In the genomic region with DNA sequence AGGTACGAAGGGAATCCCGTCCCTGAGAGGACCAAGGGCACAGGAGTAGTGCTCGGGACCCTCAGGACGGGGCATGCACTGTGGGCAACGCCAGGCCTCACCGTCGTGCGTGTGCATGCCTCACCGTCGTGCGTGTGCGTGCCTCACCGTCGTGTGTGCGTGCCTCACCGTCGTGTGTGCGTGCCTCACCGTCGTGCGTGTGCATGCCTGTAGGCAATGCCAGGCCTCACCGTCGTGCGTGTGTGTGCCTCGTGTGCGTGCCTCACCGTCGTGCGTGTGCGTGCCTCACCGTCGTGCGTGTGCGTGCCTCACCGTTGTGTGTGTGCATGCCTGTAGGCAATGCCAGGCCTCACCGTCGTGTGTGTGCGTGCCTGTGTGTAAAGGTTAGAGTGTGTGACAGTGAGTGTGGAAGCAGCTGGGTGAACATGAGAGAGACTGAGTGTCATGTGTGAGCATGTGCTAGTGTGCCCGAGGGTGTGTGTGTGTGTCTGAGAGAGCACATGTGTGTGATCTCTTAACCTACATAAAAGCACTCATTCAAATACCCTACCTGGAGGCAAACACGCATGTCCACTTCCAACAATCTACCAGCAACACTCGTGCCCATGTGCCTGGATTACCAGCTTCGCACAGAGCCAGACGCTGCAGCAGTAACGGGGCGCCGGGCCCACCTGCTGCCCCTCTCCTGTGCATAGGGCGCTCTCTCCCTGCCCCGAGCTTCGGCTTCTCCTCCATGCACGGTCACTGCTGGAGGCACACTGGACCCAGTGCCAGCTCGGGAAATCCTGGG, we compare ENCODE assay signal across 14 cellular contexts. TPM values are rescaled to one million over a fixed set of nuclear protein-coding genes. Genes with fewer than 3 reads are reported as not detected.
DNase-seq lines count a peak whose midpoint lies in the region; ATAC-seq, FAIRE-seq and TF ChIP-seq lines count a peak whose summit lies in the region.
"Had no signal": no experiment of that assay in that cellular context is flagged by ENCODE, and none has a peak within 500 bp of the region (broad histone marks: within the 10 kb centered on the region; RNA-seq: fewer than 3 reads in every experiment).

No MANE protein-coding gene starts in this region.

- H3K27ac Mint-ChIP-seq in activated CD8-positive, alpha-beta memory T cell treated with anti-CD3 and anti-CD28 coated beads, Interleukin-2, amount 10 ng/mL, durations not matched to agents 7 days and 5 days, result no peak overlapping the region
- no peak overlapping the region; the same call in 1 of the 2 replicates for H3K27ac Mint-ChIP-seq in GM23338
- H3K27ac Mint-ChIP-seq: activated T-cell treated with anti-CD3 and anti-CD28 coated beads, Interleukin-2, amount 50 U/mL, for 24 hours; B cell had no signal

- FAIRE-seq in keratinocyte (lab: Jason Lieb, UNC), result no peak

- peak; percentile 16 for DNase-seq in activated CD8-positive, alpha-beta memory T cell treated with anti-CD3 and anti-CD28 coated beads, Interleukin-2, amount 10 ng/mL, durations not matched to agents 7 days and 5 days
- DNase-seq in keratinocyte (ENCODE audit: low read depth, low spot score), result no peak
- no peak for DNase-seq in gastrocnemius medialis
- DNase-seq in NCI-H226, result no peak
- DNase-seq in GM23338 (ENCODE audit: low spot score), result no peak
- DNase-seq in omental fat pad (ENCODE audit: low spot score), result no peak
- DNase-seq: activated T-cell treated with anti-CD3 and anti-CD28 coated beads, Interleukin-2, amount 50 U/mL, for 24 hours; EL; NCI-H1436 treated with DMSO at 0.1 percent for 48 hours; WERI-Rb-1 had no signal

- CTCF ChIA-PET in activated CD8-positive, alpha-beta memory T cell treated with anti-CD3 and anti-CD28 coated beads, Interleukin-2, amount 10 ng/mL, durations not matched to agents 7 days and 5 days (lab: Charles Lee), result interaction anchor here (0.9 kb wide), 1 partner anchor 10 kb away, joined by 3 read pairs; no protein-coding TSS in a partner anchor

- peak overlapping the region; percentile 53 to 89 (median 73); a peak in 21 of 22 replicates for H3K4me2 ChIP-seq in BLaER1 treated with 17β-estradiol and CSF1 and Interleukin-3, amounts not matched to agents 10 nM and 100 nM
- H3K4me2 ChIP-seq in keratinocyte (ENCODE audit: control insufficient read depth, extremely low read depth, insufficient read depth, low read depth, low read length) (no peak overlapping the region), GM23338 (no peak overlapping the region)

- peaks cover 0 to 5% (median 0%) of the 10 kb centered on the region in 11 experiments; a peak in 1 of 22 replicates for H3K9me3 ChIP-seq in BLaER1 treated with 17β-estradiol and CSF1 and Interleukin-3, amounts not matched to agents 10 nM and 100 nM (replicated peaks in 1 of 11)
- H3K9me3 ChIP-seq in keratinocyte (ENCODE audit: control insufficient read depth, low read depth, low read length), result no peaks in the 10 kb centered on the region
- H3K9me3 ChIP-seq in gastrocnemius medialis, result no peaks in the 10 kb centered on the region

- H3F3A ChIP-seq in GM23338 (replicated peaks; ENCODE audit: low read depth), result no peaks in the 10 kb centered on the region

- peaks cover 11 to 100% (median 65%) of the 10 kb centered on the region in 11 experiments; a peak in 17 of 22 replicates for H4K20me1 ChIP-seq in BLaER1 treated with 17β-estradiol and CSF1 and Interleukin-3, amounts not matched to agents 10 nM and 100 nM
- no peaks in the 10 kb centered on the region for H4K20me1 ChIP-seq in keratinocyte (ENCODE audit: control insufficient read depth, extremely low read depth, insufficient read depth, low read length)
- no peaks in the 10 kb centered on the region; the same call in none of the 2 replicates for H4K20me1 ChIP-seq in GM23338 (replicated peaks; ENCODE audit: insufficient read depth)

- H3K27me3 ChIP-seq in BLaER1 treated with 17β-estradiol and CSF1 and Interleukin-3, amounts not matched to agents 10 nM and 100 nM, result no peaks in the 10 kb centered on the region
- H3K27me3 ChIP-seq in keratinocyte (ENCODE audit: control insufficient read depth, extremely low read depth, insufficient read depth, low read length) (no peaks in the 10 kb centered on the region), gastrocnemius medialis (no peaks in the 10 kb centered on the region), GM23338 (ENCODE audit: insufficient read depth) (no peaks in the 10 kb centered on the region)

- in situ Hi-C loops in gastrocnemius medialis (cut with MboI; ENCODE audit: low sequenced_read_pairs in 4 of 4), result no loop called here

- H2AFZ ChIP-seq in keratinocyte (ENCODE audit: control insufficient read depth, low read length) (no peak overlapping the region), GM23338 (no peak overlapping the region)

- peaks cover 65 to 100% (median 80%) of the 10 kb centered on the region in 10 experiments for H3K4me1 ChIP-seq in BLaER1 treated with 17β-estradiol and CSF1 and Interleukin-3, amounts not matched to agents 10 nM and 100 nM
- peaks cover 23% of the 10 kb centered on the region for H3K4me1 ChIP-seq in keratinocyte (ENCODE audit: control insufficient read depth, extremely low read depth, insufficient read depth, low read length)
- H3K4me1 ChIP-seq in gastrocnemius medialis, result peaks cover 56 to 58% of the 10 kb centered on the region in 2 donors
- peaks cover 16% of the 10 kb centered on the region for H3K4me1 ChIP-seq in GM23338 (ENCODE audit: insufficient read depth)

- TF ChIP-seq POLR2A in gastrocnemius medialis (IDR thresholded peaks at IDR 0.05), result no peak

- H3K9me2 ChIP-seq in GM23338 (ENCODE audit: insufficient read depth), result no peaks in the 10 kb centered on the region

- no peaks in the 10 kb centered on the region for H3K4me1 Mint-ChIP-seq in activated CD8-positive, alpha-beta memory T cell treated with anti-CD3 and anti-CD28 coated beads, Interleukin-2, amount 10 ng/mL, durations not matched to agents 7 days and 5 days
- peaks cover 41% of the 10 kb centered on the region for H3K4me1 Mint-ChIP-seq in GM23338

- H3K9me3 Mint-ChIP-seq in activated CD8-positive, alpha-beta memory T cell treated with anti-CD3 and anti-CD28 coated beads, Interleukin-2, amount 10 ng/mL, durations not matched to agents 7 days and 5 days (ENCODE audit: low read depth), result no peaks in the 10 kb centered on the region
- no peaks in the 10 kb centered on the region for H3K9me3 Mint-ChIP-seq in GM23338
- H3K9me3 Mint-ChIP-seq: activated T-cell treated with anti-CD3 and anti-CD28 coated beads, Interleukin-2, amount 50 U/mL, for 24 hours had no signal

- TF ChIP-seq CTCF in keratinocyte (optimal IDR thresholded peaks at IDR 0.05 in 1 of 3, IDR thresholded peaks at IDR 0.05 in 1 of 3, conservative IDR thresholded peaks at IDR 0.05 in 1 of 3; ENCODE audit: extremely low read depth in 1 of 3, insufficient read depth in 2 of 3, low read length in 3 of 3) (no peak), gastrocnemius medialis (IDR thresholded peaks at IDR 0.05 in 4 of 5, conservative IDR thresholded peaks at IDR 0.05 in 1 of 5) (no peak), GM23338 (conservative IDR thresholded peaks at IDR 0.05; ENCODE audit: low read depth in 2 of 2) (no peak), omental fat pad (IDR thresholded peaks at IDR 0.05) (no peak)

- peak overlapping the region in 1 of 11 experiments; percentile 5; a peak in 1 of 22 replicates for H3K9ac ChIP-seq in BLaER1 treated with 17β-estradiol and CSF1 and Interleukin-3, amounts not matched to agents 10 nM and 100 nM
- H3K9ac ChIP-seq in keratinocyte (ENCODE audit: control insufficient read depth, extremely low read depth, insufficient read depth, low read length), result no peak overlapping the region

- dilution Hi-C loops in keratinocyte (cut with MboI; ENCODE audit: extremely low pct_ligation_motif_present, low sequenced_read_pairs), result no loop called here

- no peak overlapping the region for H3K4me3 Mint-ChIP-seq in activated CD8-positive, alpha-beta memory T cell treated with anti-CD3 and anti-CD28 coated beads, Interleukin-2, amount 10 ng/mL, durations not matched to agents 7 days and 5 days
- no peak overlapping the region for H3K4me3 Mint-ChIP-seq in GM23338
- H3K4me3 Mint-ChIP-seq: activated T-cell treated with anti-CD3 and anti-CD28 coated beads, Interleukin-2, amount 50 U/mL, for 24 hours; B cell; brain had no signal

- peaks cover 42 to 61% (median 56%) of the 10 kb centered on the region in 11 experiments for H3K36me3 ChIP-seq in BLaER1 treated with 17β-estradiol and CSF1 and Interleukin-3, amounts not matched to agents 10 nM and 100 nM
- peaks cover 4 to 6% of the 10 kb centered on the region in 2 experiments for H3K36me3 ChIP-seq in keratinocyte (ENCODE audit: control insufficient read depth in 2 of 2, extremely low read depth in 1 of 2, insufficient read depth in 2 of 2, low read length in 2 of 2)
- no peaks in the 10 kb centered on the region for H3K36me3 ChIP-seq in gastrocnemius medialis
- no peaks in the 10 kb centered on the region for H3K36me3 ChIP-seq in GM23338 (ENCODE audit: insufficient read depth)

- peaks cover 13% of the 10 kb centered on the region for H3K27me3 Mint-ChIP-seq in activated CD8-positive, alpha-beta memory T cell treated with anti-CD3 and anti-CD28 coated beads, Interleukin-2, amount 10 ng/mL, durations not matched to agents 7 days and 5 days
- peaks cover 19% of the 10 kb centered on the region for H3K27me3 Mint-ChIP-seq in GM23338 (ENCODE audit: insufficient read depth, low read depth, poor library complexity)
- H3K27me3 Mint-ChIP-seq: activated T-cell treated with anti-CD3 and anti-CD28 coated beads, Interleukin-2, amount 50 U/mL, for 24 hours; B cell; brain had no signal

- H3K9me1 ChIP-seq in keratinocyte (ENCODE audit: control insufficient read depth, extremely low read depth, insufficient read depth, low read length), result no peaks in the 10 kb centered on the region

- intact Hi-C loops in gastrocnemius medialis (cut with DNase I; ENCODE audit: low total_unique reads), result loop anchor here (10.0 kb wide), 2 partner anchors 666 to 1254 kb away; partner anchors contain the start of gene PTGR3

- ATAC-seq in activated CD8-positive, alpha-beta memory T cell treated with anti-CD3 and anti-CD28 coated beads, Interleukin-2, amount 10 ng/mL, durations not matched to agents 7 days and 5 days, result no peak
- ATAC-seq in gastrocnemius medialis, result no peak
- no peak for ATAC-seq in GM23338
- ATAC-seq in HG03280 (IDR thresholded peaks at IDR 0.05; ENCODE audit: unreplicated experiment), result no peak
- ATAC-seq in omental fat pad (ENCODE audit: low FRiP score), result no peak

- peak overlapping the region in 7 of 11 experiments; percentile 42 to 89 (median 53); a peak in 13 of 22 replicates for H3K27ac ChIP-seq in BLaER1 treated with 17β-estradiol and CSF1 and Interleukin-3, amounts not matched to agents 10 nM and 100 nM
- H3K27ac ChIP-seq in keratinocyte (ENCODE audit: control insufficient read depth, insufficient read depth, low read length), result peak overlapping the region; percentile 73
- H3K27ac ChIP-seq in gastrocnemius medialis, result peak overlapping the region; percentile 73 to 86 (median 78)
- H3K27ac ChIP-seq in GM23338 (ENCODE audit: low read depth), result no peak overlapping the region
- H3K27ac ChIP-seq: WERI-Rb-1 had no signal

- no peak overlapping the region for H3K4me3 ChIP-seq in BLaER1 treated with 17β-estradiol and CSF1 and Interleukin-3, amounts not matched to agents 10 nM and 100 nM
- H3K4me3 ChIP-seq in keratinocyte (ENCODE audit: control insufficient read depth in 2 of 3, extremely low read depth in 1 of 3, insufficient read depth in 2 of 3, low read depth in 1 of 3, low read length in 3 of 3), result no peak overlapping the region
- H3K4me3 ChIP-seq in gastrocnemius medialis, result peak overlapping the region in 3 of 4 donors; percentile 32 to 37 (median 35)
- H3K4me3 ChIP-seq in GM23338, result no peak overlapping the region

- H3K36me3 Mint-ChIP-seq in activated CD8-positive, alpha-beta memory T cell treated with anti-CD3 and anti-CD28 coated beads, Interleukin-2, amount 10 ng/mL, durations not matched to agents 7 days and 5 days, result no peaks in the 10 kb centered on the region
- H3K36me3 Mint-ChIP-seq in GM23338 (ENCODE audit: low read depth), result peaks cover 5% of the 10 kb centered on the region; the same call in 2 of the 3 replicates

- peaks cover 70% of the 10 kb centered on the region for H3K79me2 ChIP-seq in keratinocyte (ENCODE audit: control insufficient read depth, insufficient read depth, low read length)
- 0 out of 2 replicates have a peak, but pooled peaks cover 3% of the 10 kb centered on the region for H3K79me2 ChIP-seq in GM23338 (replicated peaks; ENCODE audit: insufficient read depth)

RNA-seq across cellular contexts. Expression of gene ZNF516, which starts 36.3 kb away (rescaled TPM):
- total RNA-seq in activated CD8-positive, alpha-beta memory T cell treated with anti-CD3 and anti-CD28 coated beads, Interleukin-2, amount 10 ng/mL, durations not matched to agents 7 days and 5 days, result 1 to 10 TPM; 1.5 to 2.0 TPM
- polyA plus RNA-seq in keratinocyte, result 7.4 to 9.3 TPM (median 9.2 TPM) in 3 replicates
- 5.9 TPM for polyA plus RNA-seq in keratinocyte (2011; ENCODE audit: low read depth)
- 5.2 and 5.6 TPM in 2 replicates for polyA plus RNA-seq in keratinocyte (2011; cell fraction: cytosol; rRNA removed)
- 27.0 and 30.5 TPM in 2 replicates for polyA plus RNA-seq in keratinocyte (2011; cell fraction: nucleus; rRNA removed)
- 14.0 and 14.2 TPM in 2 replicates for polyA plus RNA-seq in keratinocyte (2012; ENCODE audit: low replicate concordance)
- polyA minus RNA-seq in keratinocyte, result 11.8 to 25.9 TPM (median 20.6 TPM) in 3 replicates
- polyA minus RNA-seq in keratinocyte (2011; cell fraction: cytosol; rRNA and poly(A)+ RNA removed), result 16.7 TPM
- polyA minus RNA-seq in keratinocyte (2011; cell fraction: nucleus; rRNA and poly(A)+ RNA removed), result 30.6 and 40.4 TPM in 2 replicates
- total RNA-seq in gastrocnemius medialis, result 10 to 100 TPM in 3 of 4 donors, 1 to 10 TPM in 1; 8.4 to 19.3 (median 12.4) TPM
- total RNA-seq in GM23338 (2014; rRNA removed; shearing (Covaris generic)), result 13.5 and 24.2 TPM in 2 replicates
- 11.9 and 12.2 TPM in 2 replicates for polyA plus RNA-seq in GM23338 (2016; fragmentation: Nextera tagmentation; extraction: Ambion mirVana)
- 10 to 100 TPM; 11.2 to 27.7 (median 16.6) TPM for total RNA-seq in omental fat pad

Comparison
In these comparisons a context has a peak if more than half of its experiments do, and no peak if none do; other contexts are left out.
1. H3K4me2 ChIP-seq: peak in BLaER1 treated with 17β-estradiol and CSF1 and Interleukin-3, amounts not matched to agents 10 nM and 100 nM (11 of 11); none in keratinocyte (single experiment) and GM23338 (single experiment).
2. H3K4me3 ChIP-seq: peak in gastrocnemius medialis (3 of 4); none in BLaER1 treated with 17β-estradiol and CSF1 and Interleukin-3, amounts not matched to agents 10 nM and 100 nM (0 of 10), keratinocyte (0 of 3) and GM23338 (single experiment).